Comparison of ENCODE assay signal across 18 cellular contexts in genomic region chr16:70765491-70765890, GRCh38.
"Had no signal": no experiment of that assay in that cellular context is flagged by ENCODE, and none has a peak within 500 bp of the region (broad histone marks: within the 10 kb centered on the region; RNA-seq: fewer than 3 reads in every experiment).

No MANE protein-coding gene starts in this region.

- H3K9me3 ChIP-seq: esophagus muscularis mucosa, gastrocnemius medialis, heart right ventricle, left ventricle myocardium inferior, suprapubic skin, thyroid gland had no signal

- H3K4me1 Mint-ChIP-seq: naive B cell had no signal

- H3K27ac Mint-ChIP-seq: naive B cell, type B pancreatic cell had no signal

- H3K27me3 Mint-ChIP-seq: naive B cell, type B pancreatic cell had no signal

- H3K9me3 Mint-ChIP-seq: naive B cell, nephron, type B pancreatic cell had no signal

- H3K9ac ChIP-seq: parathyroid adenoma had no signal

- H3K4me3 Mint-ChIP-seq: naive B cell, nephron, type B pancreatic cell had no signal

- H3K36me3 Mint-ChIP-seq: naive B cell had no signal

- H3K27ac ChIP-seq: epithelial cell of prostate, esophagus muscularis mucosa, gastrocnemius medialis, heart right ventricle, left ventricle myocardium inferior, parathyroid adenoma, skin epidermis, suprapubic skin, thyroid gland had no signal

- H3K4me1 ChIP-seq: left ventricle myocardium inferior, parathyroid adenoma had no signal

- ATAC-seq: gastrocnemius medialis, sciatic nerve had no signal

- H3K4me3 ChIP-seq: esophagus muscularis mucosa, gastrocnemius medialis, heart right ventricle, left ventricle myocardium inferior, lung, skin epidermis, suprapubic skin, thyroid gland had no signal

- DNase-seq: effector memory CD4-positive, alpha-beta T cell; gastrocnemius medialis; heart right ventricle; hypothalamus; left ventricle myocardium inferior; mesendoderm; naive B cell; stimulated activated naive CD4-positive, alpha-beta T cell treated with Interleukin-2 at 50 U/mL for 16 hours; thyroid gland had no signal

- H3K27me3 ChIP-seq: esophagus muscularis mucosa, gastrocnemius medialis, heart right ventricle, suprapubic skin, thyroid gland had no signal
